ENCODE assay signal across 8 cellular contexts in genomic region chr6:136250686-136251008, GRCh38. TPM values are rescaled to one million over a fixed set of nuclear protein-coding genes. Genes with fewer than 3 reads are reported as not detected.
DNase-seq lines count a peak whose midpoint lies in the region; ATAC-seq and TF ChIP-seq lines count a peak whose summit lies in the region.

No MANE protein-coding gene starts in this region.

- no peaks in the 10 kb centered on the region for H3K36me3 ChIP-seq in cardiac muscle cell
- no peaks in the 10 kb centered on the region for H3K36me3 ChIP-seq in left lung
- peaks cover 0 to 2% (median 0%) of the 10 kb centered on the region in 3 donors for H3K36me3 ChIP-seq in tibial nerve

- DNase-seq in cardiac muscle cell (ENCODE audit: low read depth in 1 of 2, low spot score in 1 of 2) (no peak), cardiac septum (ENCODE audit: low spot score) (no peak), left lung (no peak), tibial nerve (ENCODE audit: low spot score in 2 of 2) (no peak), SIG-M5 treated with dmso at 0.1 percent for 504 hours (lab: John Stamatoyannopoulos, UW; ENCODE audit: unreplicated experiment) (no peak)
- no peak for DNase-seq in activated naive CD8-positive, alpha-beta T cell treated with anti-CD3 and anti-CD28 coated beads, Interleukin-2, amount 50 U/mL, for 24 hours

- H3K9me3 ChIP-seq in cardiac muscle cell (ENCODE audit: low read depth) (no peaks in the 10 kb centered on the region), left lung (no peaks in the 10 kb centered on the region), tibial nerve (no peaks in the 10 kb centered on the region)

- peak overlapping the region; percentile 98 for H3K4me3 Mint-ChIP-seq in activated naive CD8-positive, alpha-beta T cell treated with anti-CD3 and anti-CD28 coated beads, Interleukin-2, amount 50 U/mL, for 24 hours

- peaks cover 44% of the 10 kb centered on the region for H3K4me1 Mint-ChIP-seq in activated naive CD8-positive, alpha-beta T cell treated with anti-CD3 and anti-CD28 coated beads, Interleukin-2, amount 50 U/mL, for 24 hours

- no peak for TF ChIP-seq POLR2A in tibial nerve (IDR thresholded peaks at IDR 0.05)

- TF ChIP-seq CTCF in cardiac muscle cell (IDR thresholded peaks at IDR 0.05; ENCODE audit: low read depth, low read length) (no peak), left lung (IDR thresholded peaks at IDR 0.05) (no peak), tibial nerve (IDR thresholded peaks at IDR 0.05) (no peak)

- ATAC-seq in HG03342 (IDR thresholded peaks at IDR 0.05; ENCODE audit: unreplicated experiment) (peak; percentile 5), left lung (peak; percentile 18), HG03135 (IDR thresholded peaks at IDR 0.05; ENCODE audit: unreplicated experiment) (no peak)
- ATAC-seq in activated naive CD8-positive, alpha-beta T cell treated with anti-CD3 and anti-CD28 coated beads, Interleukin-2, amount 50 U/mL, for 24 hours = no peak

- 1 to 4% methylated on average over 8 of the region's 8 CpGs for WGBS in tibial nerve, 2 donors

- H3K27ac ChIP-seq in cardiac muscle cell = no peak overlapping the region
- H3K27ac ChIP-seq in left lung = peak overlapping the region; percentile 28 to 78
- H3K27ac ChIP-seq in tibial nerve = peak overlapping the region in 2 of 4 donors; percentile 56 to 72

- peak overlapping the region; percentile 94 for H3K27ac Mint-ChIP-seq in activated naive CD8-positive, alpha-beta T cell treated with anti-CD3 and anti-CD28 coated beads, Interleukin-2, amount 50 U/mL, for 24 hours

- TF ChIP-seq EP300 in tibial nerve (IDR thresholded peaks at IDR 0.05) = no peak

- no peaks in the 10 kb centered on the region for H3K9me3 Mint-ChIP-seq in activated naive CD8-positive, alpha-beta T cell treated with anti-CD3 and anti-CD28 coated beads, Interleukin-2, amount 50 U/mL, for 24 hours

- H3K4me1 ChIP-seq in cardiac muscle cell (ENCODE audit: low read depth) (no peaks in the 10 kb centered on the region), left lung (peaks cover 0 to 33% of the 10 kb centered on the region in 2 donors), tibial nerve (peaks cover 0 to 21% (median 6%) of the 10 kb centered on the region in 4 donors)

- peaks cover 36% of the 10 kb centered on the region for H3K36me3 Mint-ChIP-seq in activated naive CD8-positive, alpha-beta T cell treated with anti-CD3 and anti-CD28 coated beads, Interleukin-2, amount 50 U/mL, for 24 hours (ENCODE audit: low read depth)

- H3K27me3 Mint-ChIP-seq in activated naive CD8-positive, alpha-beta T cell treated with anti-CD3 and anti-CD28 coated beads, Interleukin-2, amount 50 U/mL, for 24 hours = peaks cover 2% of the 10 kb centered on the region

- no peaks in the 10 kb centered on the region for H3K27me3 ChIP-seq in cardiac muscle cell
- no peaks in the 10 kb centered on the region for H3K27me3 ChIP-seq in left lung
- no peaks in the 10 kb centered on the region for H3K27me3 ChIP-seq in tibial nerve

- H3K4me3 ChIP-seq in cardiac muscle cell = peak overlapping the region; percentile 46
- peak overlapping the region; percentile 64 to 74 for H3K4me3 ChIP-seq in left lung
- peak overlapping the region; percentile 47 to 64 (median 56) for H3K4me3 ChIP-seq in tibial nerve

- intact Hi-C loops in cardiac septum (cut with DNase I) = no loop called here
- intact Hi-C loops in left lung (cut with DNase I) = no loop called here

RNA-seq across cellular contexts. Expression of gene MTFR2, which starts 0.5 kb away (rescaled TPM):
- total RNA-seq in cardiac muscle cell (1.3 and 4.9 TPM in 2 replicates), cardiac septum (not detected), left lung (1 to 10 TPM; 1.6 to 2.0 TPM), tibial nerve (1 to 10 TPM in 1 of 4 donors, under 1 TPM in 2, not detected in 1; 0.30 to 4.7 (median 0.84) TPM)
- 2.0 and 2.5 TPM in 2 replicates for polyA plus RNA-seq in cardiac muscle cell

RNA-seq across cellular contexts. Expression of gene BCLAF1, which starts 39.0 kb away (rescaled TPM):
- total RNA-seq in cardiac muscle cell (101 and 102 TPM in 2 replicates), cardiac septum (81.5 TPM), left lung (100 to 1,000 TPM; 112 to 127 TPM), tibial nerve (100 to 1,000 TPM; 108 to 252 (median 151) TPM)
- polyA plus RNA-seq in cardiac muscle cell = 45.1 and 67.3 TPM in 2 replicates

Comparison
In these comparisons a context has a peak if more than half of its experiments do, and no peak if none do; other contexts are left out.
1. ATAC-seq: peak in HG03342 (single experiment) and left lung (single experiment); none in activated naive CD8-positive, alpha-beta T cell treated with anti-CD3 and anti-CD28 coated beads, Interleukin-2, amount 50 U/mL, for 24 hours (single experiment) and HG03135 (single experiment).
2. Peak in every context shown above with its lines, with median percentiles within 50 percentile points of each other: H3K4me3 ChIP-seq.